In genomic region chr9:133387680-133388079, GRCh38 we compare ENCODE assay signal across 2 cellular contexts.
TF ChIP-seq lines count a peak whose summit lies in the region.

No MANE protein-coding gene starts in this region.

TF ChIP-seq in K562, 482 proteins besides CTCF, POLR2A, EP300 and RAD21:
- peak; percentile 83 for TF ChIP-seq PRDM10 (IDR thresholded peaks at IDR 0.05; ENCODE audit: partially characterized antibody)
- no peak for TF ChIP-seq NKRF (IDR thresholded peaks at IDR 0.05; ENCODE audit: borderline replicate concordance)

TF ChIP-seq in SK-N-SH, 30 proteins besides CTCF, POLR2A, EP300 and RAD21:
- TF ChIP-seq ZBTB33 (IDR thresholded peaks at IDR 0.05; ENCODE audit: borderline replicate concordance, low read depth) (no peak), FOXJ3 (CRISPR knock-in tag; IDR thresholded peaks at IDR 0.05) (no peak), MAX (IDR thresholded peaks at IDR 0.05; ENCODE audit: low read depth) (no peak), NRF1 (IDR thresholded peaks at IDR 0.05; ENCODE audit: low read depth, low read length) (no peak), RFX5 (IDR thresholded peaks at IDR 0.05; ENCODE audit: low read length) (no peak), FOXM1 (IDR thresholded peaks at IDR 0.05; ENCODE audit: low read depth) (no peak), YY1 (IDR thresholded peaks at IDR 0.05; ENCODE audit: low read depth) (no peak)
